In the genomic region with DNA sequence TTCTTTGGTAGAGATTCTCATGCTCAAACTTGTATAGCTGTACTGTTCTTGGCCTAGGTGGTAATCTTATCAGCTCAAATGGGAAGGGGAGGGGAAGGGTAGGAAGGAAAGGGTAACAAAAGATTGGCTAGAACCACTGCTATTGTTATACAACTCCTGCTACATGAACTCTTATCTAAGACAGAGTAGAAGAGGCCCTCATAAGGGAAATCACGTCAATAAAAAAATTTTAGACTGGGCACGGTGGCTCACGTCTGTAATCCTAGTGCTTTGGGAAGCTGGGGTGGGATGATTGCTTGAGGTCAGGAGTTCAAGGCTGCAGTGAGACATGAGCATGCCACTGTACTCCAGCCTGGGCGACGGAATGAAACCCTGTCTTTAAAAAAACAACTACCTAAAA, we compare ENCODE assay signal across 11 cellular contexts. TPM values are rescaled to one million over a fixed set of nuclear protein-coding genes. Genes with fewer than 3 reads are reported as not detected.
DNase-seq lines count a peak whose midpoint lies in the region; ATAC-seq lines count a peak whose summit lies in the region.
"Had no signal": no experiment of that assay in that cellular context is flagged by ENCODE, and none has a peak within 500 bp of the region (broad histone marks: within the 10 kb centered on the region; RNA-seq: fewer than 3 reads in every experiment).

No MANE protein-coding gene starts in this region.

- H2AFZ ChIP-seq in neuron (ENCODE audit: low read depth, low read length): peak overlapping the region; percentile 10

- CTCF ChIA-PET in CD4-positive, alpha-beta memory T cell (lab: Charles Lee; ENCODE audit: partially characterized antibody): interaction anchor here (0.6 to 6.8 kb wide), 7 partner anchors 9 to 45 kb away, joined by 3 to 61 read pairs (median 6); no protein-coding TSS in a partner anchor

- peaks cover 83% of the 10 kb centered on the region for H3K4me1 ChIP-seq in CD4-positive, alpha-beta memory T cell (ENCODE audit: insufficient read depth, low read length)
- no peaks in the 10 kb centered on the region for H3K4me1 ChIP-seq in neuron (ENCODE audit: insufficient read depth, low read length)

- no peaks in the 10 kb centered on the region for H3K9me3 Mint-ChIP-seq in CD4-positive, alpha-beta memory T cell
- H3K9me3 Mint-ChIP-seq in effector memory CD8-positive, alpha-beta T cell: no peaks in the 10 kb centered on the region
- H3K9me3 Mint-ChIP-seq: neural crest cell had no signal

- peaks cover 34 to 41% of the 10 kb centered on the region in 2 donors for H3K36me3 Mint-ChIP-seq in CD4-positive, alpha-beta memory T cell
- peaks cover 65% of the 10 kb centered on the region for H3K36me3 Mint-ChIP-seq in effector memory CD8-positive, alpha-beta T cell (ENCODE audit: insufficient read depth)

- intact Hi-C loops in CD4-positive, alpha-beta memory T cell (cut with micrococcal nuclease): no loop called here

- no peaks in the 10 kb centered on the region for H3K9me3 ChIP-seq in CD4-positive, alpha-beta memory T cell (ENCODE audit: control insufficient read depth in 1 of 2, low read length in 2 of 2)
- no peaks in the 10 kb centered on the region for H3K9me3 ChIP-seq in neuron (ENCODE audit: low read length)

- H3K27me3 Mint-ChIP-seq in CD4-positive, alpha-beta memory T cell: no peaks in the 10 kb centered on the region
- no peaks in the 10 kb centered on the region for H3K27me3 Mint-ChIP-seq in effector memory CD8-positive, alpha-beta T cell

- ATAC-seq in HG03520 (IDR thresholded peaks at IDR 0.05; ENCODE audit: unreplicated experiment): peak; percentile 2
- ATAC-seq in effector memory CD8-positive, alpha-beta T cell (replicated peaks): peak; percentile 6
- ATAC-seq: foreskin keratinocyte had no signal

- POLR2A ChIA-PET in CD4-positive, alpha-beta memory T cell (lab: Charles Lee; ENCODE audit: partially characterized antibody): interaction anchor here (1.0 to 6.8 kb wide), 7 partner anchors 8 to 153 kb away, joined by 4 to 131 read pairs (median 7); partner anchors contain the start of gene RAB14

- H3K27ac ChIP-seq in CD4-positive, alpha-beta memory T cell (ENCODE audit: low read depth, low read length): peak overlapping the region; percentile 54
- H3K27ac ChIP-seq: foreskin keratinocyte had no signal

- H3K4me3 Mint-ChIP-seq in CD4-positive, alpha-beta memory T cell: peak overlapping the region; percentile 34 to 80 (median 59)
- peak overlapping the region; percentile 61 to 78 for H3K4me3 Mint-ChIP-seq in effector memory CD8-positive, alpha-beta T cell
- H3K4me3 Mint-ChIP-seq: neural crest cell had no signal

- H3K27ac Mint-ChIP-seq in CD4-positive, alpha-beta memory T cell: peak overlapping the region; percentile 69 to 93 (median 86)
- peak overlapping the region; percentile 24 to 66 for H3K27ac Mint-ChIP-seq in effector memory CD8-positive, alpha-beta T cell

- no peaks in the 10 kb centered on the region for H3K36me3 ChIP-seq in CD4-positive, alpha-beta memory T cell (ENCODE audit: insufficient read depth, low read length)
- H3K36me3 ChIP-seq in neuron (ENCODE audit: insufficient read depth, low read length): no peaks in the 10 kb centered on the region

- peaks cover 45 to 75% (median 63%) of the 10 kb centered on the region in 4 donors for H3K4me1 Mint-ChIP-seq in CD4-positive, alpha-beta memory T cell
- peaks cover 62 to 74% of the 10 kb centered on the region in 2 donors for H3K4me1 Mint-ChIP-seq in effector memory CD8-positive, alpha-beta T cell (ENCODE audit: low read depth in 2 of 2)

- no peaks in the 10 kb centered on the region for H3K27me3 ChIP-seq in CD4-positive, alpha-beta memory T cell (ENCODE audit: insufficient read depth, low read length)
- H3K27me3 ChIP-seq in neuron (ENCODE audit: insufficient read depth, low read length): no peaks in the 10 kb centered on the region
- H3K27me3 ChIP-seq: foreskin keratinocyte had no signal

- no peak overlapping the region for H3K4me3 ChIP-seq in CD4-positive, alpha-beta memory T cell (ENCODE audit: low read length in 2 of 2)
- H3K4me3 ChIP-seq in neuron (ENCODE audit: low read length): no peak overlapping the region

- DNase-seq in CD4-positive, alpha-beta memory T cell: no peak
- no peak for DNase-seq in effector memory CD8-positive, alpha-beta T cell
- DNase-seq in hippocampal formation (lab: John Stamatoyannopoulos, UW) (no peak), Kasumi-1 (lab: John Stamatoyannopoulos, UW) (no peak), SIG-M5 (lab: John Stamatoyannopoulos, UW) (no peak)
- no peak for DNase-seq in NK-92 treated with Interleukin-12 subunit alpha and Interleukin-12 subunit beta, amount 100 ng/mL, for 24 hours (lab: John Stamatoyannopoulos, UW)
- DNase-seq: foreskin keratinocyte, NCI-H1417 treated with DMSO at 0.1 percent for 48 hours had no signal

RNA-seq across cellular contexts. Expression of gene STOM, which starts 15.9 kb away (rescaled TPM):
- 10 to 100 TPM; 81.2 to 82.8 TPM for total RNA-seq in CD4-positive, alpha-beta memory T cell
- 100 to 1,000 TPM; 188 to 254 TPM for polyA plus RNA-seq in CD4-positive, alpha-beta memory T cell
